23 cellular contexts compared by ENCODE assay signal in the genomic region with DNA sequence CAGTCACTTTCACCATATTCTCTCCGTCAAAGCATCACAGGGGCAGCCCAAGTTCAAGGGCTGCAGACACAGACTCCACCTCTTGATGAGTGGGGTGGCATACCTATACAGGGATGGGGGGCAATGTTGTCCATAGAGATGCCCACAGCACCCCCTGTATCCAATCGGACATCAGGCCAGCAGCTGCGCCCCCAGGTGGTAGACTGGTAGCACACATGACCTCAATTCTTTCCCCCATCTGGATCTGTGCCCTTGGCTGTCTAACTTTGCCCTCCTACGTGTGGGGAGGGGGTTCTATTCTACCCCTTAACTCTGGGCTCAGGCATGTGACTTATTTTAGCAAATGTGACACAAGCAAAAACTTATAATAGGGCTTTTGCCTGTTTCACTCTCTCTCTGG.
DNase-seq lines count a peak whose midpoint lies in the region; ATAC-seq, FAIRE-seq and TF ChIP-seq lines count a peak whose summit lies in the region.
"Had no signal": no experiment of that assay in that cellular context is flagged by ENCODE, and none has a peak within 500 bp of the region (broad histone marks: within the 10 kb centered on the region; RNA-seq: fewer than 3 reads in every experiment).

No MANE protein-coding gene starts in this region.

- SMC1A ChIA-PET in GM12878 (lab: Charles Lee; ENCODE audit: uncharacterized antibody, unreplicated experiment): no interaction called here

- H3K36me3 Mint-ChIP-seq in neural progenitor cell: no peaks in the 10 kb centered on the region
- no peaks in the 10 kb centered on the region for H3K36me3 Mint-ChIP-seq in activated naive CD4-positive, alpha-beta T cell treated with anti-CD3 and anti-CD28 coated beads, Interleukin-2, amount 10 ng/mL, durations not matched to agents 7 days and 5 days
- H3K36me3 Mint-ChIP-seq in endothelial cell (ENCODE audit: low read depth, unreplicated experiment): peaks cover 6% of the 10 kb centered on the region
- H3K36me3 Mint-ChIP-seq: CD4-positive, alpha-beta memory T cell; stimulated activated memory B cell treated with anti-CD40 and anti-IgM and Interleukin-4, amounts not matched to agents 10 μg/mL and 1 μg/mL and 100 μg/mL, for 72 hours had no signal

- H3K36me3 ChIP-seq in GM12878 (ENCODE audit: control insufficient read depth in 2 of 2, insufficient read depth in 2 of 2, low read length in 1 of 2): no peaks in the 10 kb centered on the region
- no peaks in the 10 kb centered on the region for H3K36me3 ChIP-seq in neural progenitor cell
- H3K36me3 ChIP-seq: upper lobe of left lung had no signal

- TF ChIP-seq EP300 in GM12878 (IDR thresholded peaks at IDR 0.05; ENCODE audit: borderline replicate concordance in 1 of 2, control insufficient read depth in 1 of 2, low read depth in 2 of 2, low read length in 2 of 2): no peak

- H3K27me3 Mint-ChIP-seq in neural progenitor cell (ENCODE audit: insufficient read depth, low read depth): peaks cover 3% of the 10 kb centered on the region
- no peaks in the 10 kb centered on the region for H3K27me3 Mint-ChIP-seq in activated naive CD4-positive, alpha-beta T cell treated with anti-CD3 and anti-CD28 coated beads, Interleukin-2, amount 10 ng/mL, durations not matched to agents 7 days and 5 days
- no peaks in the 10 kb centered on the region for H3K27me3 Mint-ChIP-seq in endothelial cell (ENCODE audit: unreplicated experiment)

- H3K79me2 ChIP-seq in GM12878 (ENCODE audit: control insufficient read depth, insufficient read depth, low read length): no peaks in the 10 kb centered on the region
- H3K79me2 ChIP-seq in neural progenitor cell (ENCODE audit: low read depth): no peaks in the 10 kb centered on the region

- no peaks in the 10 kb centered on the region; the same call in 2 of the 3 replicates for H3K9me3 ChIP-seq in GM12878 (replicated peaks; ENCODE audit: control insufficient read depth, insufficient read depth, low read length)
- peaks cover 5% of the 10 kb centered on the region for H3K9me3 ChIP-seq in neural progenitor cell (ENCODE audit: low read depth)
- H3K9me3 ChIP-seq: upper lobe of left lung had no signal

- CTCF ChIA-PET in GM12878 (lab: Yijun Ruan, JAX): no interaction called here
- CTCF ChIA-PET in activated naive CD4-positive, alpha-beta T cell treated with anti-CD3 and anti-CD28 coated beads, Interleukin-2, amount 10 ng/mL, durations not matched to agents 7 days and 5 days (lab: Charles Lee): interaction anchor here (1.5 kb wide), 1 partner anchor 181 kb away, joined by 3 read pairs; no protein-coding TSS in a partner anchor

- no peak for TF ChIP-seq RAD21 in GM12878 (IDR thresholded peaks at IDR 0.05; ENCODE audit: insufficient read depth, low read depth, low read length)

- WGBS in GM12878 (ENCODE audit: insufficient coverage, insufficient replicate concordance, low lambda C conversion rate, missing lambda C conversion rate): 32% methylated on average over 4 of the region's 4 CpGs

- no peak overlapping the region for H2AFZ ChIP-seq in GM12878 (ENCODE audit: control insufficient read depth, low read depth, low read length)
- H2AFZ ChIP-seq in neural progenitor cell (replicated peaks): no peak overlapping the region

- H3K9ac ChIP-seq in GM12878 (ENCODE audit: control insufficient read depth, insufficient read depth, low read length) (no peak overlapping the region), neural progenitor cell (no peak overlapping the region)

- no peak overlapping the region for H3K4me3 Mint-ChIP-seq in neural progenitor cell
- H3K4me3 Mint-ChIP-seq in activated naive CD4-positive, alpha-beta T cell treated with anti-CD3 and anti-CD28 coated beads, Interleukin-2, amount 10 ng/mL, durations not matched to agents 7 days and 5 days: no peak overlapping the region
- H3K4me3 Mint-ChIP-seq in endothelial cell (ENCODE audit: unreplicated experiment): no peak overlapping the region
- H3K4me3 Mint-ChIP-seq: activated CD4-positive, alpha-beta T cell treated with anti-CD3 and anti-CD28 coated beads for 36 hours; dendritic cell treated with granulocyte-macrophage colony-stimulating factor and Interleukin-4, amounts not matched to agents 40 ng/mL and 50 ng/mL, for 4 days; stimulated activated memory B cell treated with anti-CD40 and anti-IgM and Interleukin-4, amounts not matched to agents 10 μg/mL and 1 μg/mL and 100 μg/mL, for 72 hours had no signal

- TF ChIP-seq POLR2A in GM12878 (IDR thresholded peaks at IDR 0.05; ENCODE audit: low read depth, low read length): no peak

- no peak for ATAC-seq in GM12878
- no peak for ATAC-seq in GM18498 (IDR thresholded peaks at IDR 0.05; ENCODE audit: unreplicated experiment)
- ATAC-seq: activated CD4-positive, alpha-beta T cell treated with anti-CD3 and anti-CD28 coated beads for 36 hours; esophagus mucosa; stimulated activated memory B cell treated with anti-CD40 and anti-IgM and Interleukin-4, amounts not matched to agents 10 μg/mL and 1 μg/mL and 100 μg/mL, for 72 hours had no signal

- DNase-seq in DMS53 (lab: John Stamatoyannopoulos, UW) (peak; percentile 20), DMS53 treated with DMSO at 0.1 percent for 48 hours (lab: John Stamatoyannopoulos, UW; ENCODE audit: unreplicated experiment) (no peak), HFF-Myc (ENCODE audit: extremely low read depth, low read depth) (no peak), GM12878 (ENCODE audit: low read depth, low spot score) (no peak), neural progenitor cell (ENCODE audit: low spot score) (peak; percentile 28), endothelial cell (ENCODE audit: low spot score) (no peak)
- DNase-seq in activated naive CD4-positive, alpha-beta T cell treated with anti-CD3 and anti-CD28 coated beads, Interleukin-2, amount 10 ng/mL, durations not matched to agents 7 days and 5 days: no peak
- DNase-seq: 8988T; activated CD4-positive, alpha-beta T cell treated with anti-CD3 and anti-CD28 coated beads for 36 hours; activated CD8-positive, alpha-beta memory T cell treated with anti-CD3 and anti-CD28 coated beads, Interleukin-2, amount 50 U/mL, for 4 hours; activated naive CD4-positive, alpha-beta T cell treated with Interleukin-2 at 50 U/mL for 16 hours; CD4-positive, alpha-beta memory T cell; midbrain; MM.1S; NCI-H2081; nucleus accumbens; small intestine; upper lobe of left lung had no signal

- BruUV-seq in GM12878 (replicated peaks; lab: Mats Ljungman, UMichigan): no TSS peak

- H3K27ac ChIP-seq in GM12878 (ENCODE audit: control insufficient read depth, insufficient read depth) (no peak overlapping the region), neural progenitor cell (no peak overlapping the region)
- H3K27ac ChIP-seq: upper lobe of left lung had no signal

- H3K4me1 ChIP-seq in GM12878 (ENCODE audit: control insufficient read depth, insufficient read depth, low read length): no peaks in the 10 kb centered on the region
- H3K4me1 ChIP-seq in neural progenitor cell: no peaks in the 10 kb centered on the region
- H3K4me1 ChIP-seq: upper lobe of left lung had no signal

- H3K4me2 ChIP-seq in GM12878 (ENCODE audit: control insufficient read depth, insufficient read depth) (no peak overlapping the region), neural progenitor cell (no peak overlapping the region)

- H3K9me3 Mint-ChIP-seq in neural progenitor cell: peaks cover 7% of the 10 kb centered on the region
- H3K9me3 Mint-ChIP-seq in activated naive CD4-positive, alpha-beta T cell treated with anti-CD3 and anti-CD28 coated beads, Interleukin-2, amount 10 ng/mL, durations not matched to agents 7 days and 5 days: peaks cover 4% of the 10 kb centered on the region
- H3K9me3 Mint-ChIP-seq in endothelial cell (ENCODE audit: unreplicated experiment): no peaks in the 10 kb centered on the region
- H3K9me3 Mint-ChIP-seq: dendritic cell treated with granulocyte-macrophage colony-stimulating factor and Interleukin-4, amounts not matched to agents 40 ng/mL and 50 ng/mL, for 4 days had no signal

- no peaks in the 10 kb centered on the region for H3K27me3 ChIP-seq in GM12878 (replicated peaks in 1 of 2; ENCODE audit: control insufficient read depth in 2 of 2, insufficient read depth in 2 of 2, low read length in 1 of 2)
- no peaks in the 10 kb centered on the region for H3K27me3 ChIP-seq in neural progenitor cell
- H3K27me3 ChIP-seq: upper lobe of left lung had no signal

- no peak for FAIRE-seq in GM12878 (lab: Jason Lieb, UNC)
- FAIRE-seq: astrocyte, small intestine had no signal

- H3F3A ChIP-seq in neural progenitor cell (ENCODE audit: low read depth): no peaks in the 10 kb centered on the region

- in situ Hi-C loops in GM12878 (cut with MboI): no loop called here

- intact Hi-C loops in GM12878 (cut with micrococcal nuclease; ENCODE audit: unreplicated experiment): no loop called here

- no peaks in the 10 kb centered on the region for H4K20me1 ChIP-seq in GM12878 (ENCODE audit: control insufficient read depth, insufficient read depth)
- no peaks in the 10 kb centered on the region for H4K20me1 ChIP-seq in neural progenitor cell (ENCODE audit: low read depth)

- POLR2A ChIA-PET in GM12878 (lab: Charles Lee): no interaction called here

- H3K27ac Mint-ChIP-seq in neural progenitor cell (no peak overlapping the region), endothelial cell (ENCODE audit: unreplicated experiment) (no peak overlapping the region)
- no peak overlapping the region for H3K27ac Mint-ChIP-seq in activated naive CD4-positive, alpha-beta T cell treated with anti-CD3 and anti-CD28 coated beads, Interleukin-2, amount 10 ng/mL, durations not matched to agents 7 days and 5 days
- H3K27ac Mint-ChIP-seq: activated CD4-positive, alpha-beta T cell treated with anti-CD3 and anti-CD28 coated beads for 36 hours; CD4-positive, alpha-beta memory T cell; dendritic cell treated with granulocyte-macrophage colony-stimulating factor and Interleukin-4, amounts not matched to agents 40 ng/mL and 50 ng/mL, for 4 days; stimulated activated memory B cell treated with anti-CD40 and anti-IgM and Interleukin-4, amounts not matched to agents 10 μg/mL and 1 μg/mL and 100 μg/mL, for 72 hours had no signal

- H3K4me1 Mint-ChIP-seq in neural progenitor cell (no peaks in the 10 kb centered on the region), endothelial cell (ENCODE audit: unreplicated experiment) (no peaks in the 10 kb centered on the region)
- no peaks in the 10 kb centered on the region for H3K4me1 Mint-ChIP-seq in activated naive CD4-positive, alpha-beta T cell treated with anti-CD3 and anti-CD28 coated beads, Interleukin-2, amount 10 ng/mL, durations not matched to agents 7 days and 5 days
- H3K4me1 Mint-ChIP-seq: activated CD4-positive, alpha-beta T cell treated with anti-CD3 and anti-CD28 coated beads for 36 hours; CD4-positive, alpha-beta memory T cell; stimulated activated memory B cell treated with anti-CD40 and anti-IgM and Interleukin-4, amounts not matched to agents 10 μg/mL and 1 μg/mL and 100 μg/mL, for 72 hours had no signal

- RAD21 ChIA-PET in GM12878 (lab: Charles Lee; ENCODE audit: unreplicated experiment): no interaction called here

- H3K4me3 ChIP-seq in HFF-Myc (replicated peaks; ENCODE audit: low read depth, low read length): no peak overlapping the region
- H3K4me3 ChIP-seq in GM12878: no peak overlapping the region
- H3K4me3 ChIP-seq in neural progenitor cell: no peak overlapping the region
- H3K4me3 ChIP-seq: upper lobe of left lung had no signal

- TF ChIP-seq CTCF in HFF-Myc (IDR thresholded peaks at IDR 0.05; ENCODE audit: low read depth, low read length, missing control alignments): peak; percentile 24
- peak in 2 of 3 experiments; percentile 13 to 19; a peak in 1 of 6 replicates for TF ChIP-seq CTCF in GM12878 (IDR thresholded peaks at IDR 0.05 in 2 of 3, conservative IDR thresholded peaks at IDR 0.05 in 1 of 3; ENCODE audit: control insufficient read depth in 2 of 3, extremely low read depth in 1 of 3, insufficient read depth in 1 of 3, low read depth in 3 of 3, low read length in 3 of 3)
- TF ChIP-seq CTCF in neural progenitor cell (IDR thresholded peaks at IDR 0.05): peak; percentile 44
- TF ChIP-seq CTCF in endothelial cell (IDR thresholded peaks at IDR 0.05; ENCODE audit: unreplicated experiment): no peak

Comparison
In these comparisons a context has a peak if more than half of its experiments do, and no peak if none do; other contexts are left out.
1. DNase-seq: peak in DMS53 (single experiment) and neural progenitor cell (single experiment); none in DMS53 treated with DMSO at 0.1 percent for 48 hours (single experiment), HFF-Myc (single experiment), GM12878 (single experiment), activated naive CD4-positive, alpha-beta T cell treated with anti-CD3 and anti-CD28 coated beads, Interleukin-2, amount 10 ng/mL, durations not matched to agents 7 days and 5 days (single experiment) and endothelial cell (single experiment).